ENCODE assay signal across 1 cellular context in the genomic region with DNA sequence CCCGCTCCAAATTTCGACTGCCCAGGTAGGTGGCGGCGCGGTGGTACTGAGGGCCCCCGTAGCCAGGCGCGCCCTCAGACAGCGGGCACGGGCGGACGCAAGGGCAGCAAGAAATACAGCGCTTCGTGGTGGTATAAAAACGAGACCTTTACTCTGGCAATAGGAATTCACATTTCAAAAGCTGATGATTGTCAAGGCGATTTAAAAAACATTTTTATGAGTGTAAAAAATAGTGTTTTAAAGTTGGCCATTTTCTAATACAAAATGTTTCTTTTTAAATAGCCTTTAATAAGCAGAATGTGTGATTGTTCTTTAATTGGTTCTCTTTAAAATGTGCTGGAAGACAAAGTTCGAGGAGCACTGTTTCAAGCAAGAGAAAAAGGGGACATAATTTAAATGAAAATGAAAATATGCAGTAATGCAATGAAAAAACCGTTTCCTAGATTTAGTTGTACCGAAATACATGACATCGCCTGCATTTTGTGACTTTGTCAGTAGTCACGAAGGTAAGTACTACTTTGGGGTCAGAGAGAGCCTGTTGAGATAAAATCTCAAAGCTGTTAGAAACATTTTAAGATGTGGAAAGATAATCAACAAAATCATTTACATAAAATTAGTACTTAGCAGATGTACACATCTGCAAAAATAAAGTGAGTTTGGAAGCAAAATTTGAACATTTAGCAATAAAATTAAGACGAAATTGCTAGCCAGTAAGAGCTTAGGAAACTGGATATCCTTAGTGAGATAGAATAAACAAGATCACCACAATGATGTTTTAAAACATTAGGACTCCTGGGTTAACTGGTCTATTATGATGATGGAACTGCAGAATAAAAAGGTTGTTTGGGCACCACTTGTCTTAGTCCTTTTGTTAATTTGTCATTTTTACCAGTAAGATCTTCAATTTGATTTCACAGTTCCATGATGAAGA.
TF ChIP-seq lines count a peak whose summit lies in the region.

No MANE protein-coding gene starts in this region.

TF ChIP-seq in A549, 52 proteins besides CTCF, POLR2A, EP300 and RAD21 (continued from another document):
- TF ChIP-seq, protein P1, sequence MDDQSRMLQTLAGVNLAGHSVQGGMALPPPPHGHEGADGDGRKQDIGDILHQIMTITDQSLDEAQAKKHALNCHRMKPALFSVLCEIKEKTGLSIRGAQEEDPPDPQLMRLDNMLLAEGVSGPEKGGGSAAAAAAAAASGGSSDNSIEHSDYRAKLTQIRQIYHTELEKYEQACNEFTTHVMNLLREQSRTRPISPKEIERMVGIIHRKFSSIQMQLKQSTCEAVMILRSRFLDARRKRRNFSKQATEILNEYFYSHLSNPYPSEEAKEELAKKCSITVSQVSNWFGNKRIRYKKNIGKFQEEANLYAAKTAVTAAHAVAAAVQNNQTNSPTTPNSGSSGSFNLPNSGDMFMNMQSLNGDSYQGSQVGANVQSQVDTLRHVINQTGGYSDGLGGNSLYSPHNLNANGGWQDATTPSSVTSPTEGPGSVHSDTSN (IDR thresholded peaks at IDR 0.05) = no peak
